Comparison of ENCODE assay signal across 20 cellular contexts in the genomic region with DNA sequence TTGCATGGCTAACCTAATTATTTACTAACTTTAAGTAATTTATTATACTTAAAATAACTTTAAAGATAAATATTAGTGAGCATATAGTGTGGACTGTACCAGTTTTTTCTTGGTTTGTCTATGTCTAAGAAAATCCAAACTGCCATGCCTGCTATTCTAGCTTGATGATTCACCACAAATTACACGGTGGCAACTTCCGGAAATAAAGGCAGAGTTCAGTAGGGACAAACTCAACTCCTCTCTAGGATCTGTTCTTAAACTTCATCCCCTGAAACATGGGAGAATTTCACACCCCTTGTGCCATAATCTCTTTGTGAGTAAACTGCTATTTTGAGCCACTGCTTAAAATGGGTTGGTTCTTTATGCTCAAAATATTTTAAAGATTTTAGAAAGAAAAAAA.
A peak's percentile ranks its signal among the peaks of the same experiment; 100 is the strongest.
DNase-seq lines count a peak whose midpoint lies in the region; ATAC-seq, FAIRE-seq and TF ChIP-seq lines count a peak whose summit lies in the region.
"Had no signal": no experiment of that assay in that cellular context is flagged by ENCODE, and none has a peak within 500 bp of the region (broad histone marks: within the 10 kb centered on the region; RNA-seq: fewer than 3 reads in every experiment).

No MANE protein-coding gene starts in this region.

- H3K4me2 ChIP-seq in endothelial cell of umbilical vein (ENCODE audit: insufficient read depth, low read length) (no peak overlapping the region), mesendoderm (ENCODE audit: low read length) (no peak overlapping the region)
- H3K4me2 ChIP-seq: BLaER1 treated with 17β-estradiol and CSF1 and Interleukin-3, amounts not matched to agents 10 nM and 100 nM had no signal

- 12 to 33% (median 27%) methylated on average over 2 of the region's 2 CpGs for WGBS in psoas muscle, 3 donors
- WGBS in mesendoderm (ENCODE audit: extremely low coverage, insufficient coverage, low lambda C conversion rate): no CpG with 5 or more reads among the region's 2 CpGs

- no peak overlapping the region for H4K5ac ChIP-seq in mesendoderm (ENCODE audit: low read length)

- H3K56ac ChIP-seq in mesendoderm (ENCODE audit: low read length): no peak overlapping the region

- H3K36me3 ChIP-seq in left ventricle myocardium inferior: no peaks in the 10 kb centered on the region
- no peaks in the 10 kb centered on the region for H3K36me3 ChIP-seq in SJCRH30
- no peaks in the 10 kb centered on the region for H3K36me3 ChIP-seq in endothelial cell of umbilical vein (ENCODE audit: control insufficient read depth in 2 of 2, extremely low read depth in 1 of 2, insufficient read depth in 2 of 2, low read length in 2 of 2)
- H3K36me3 ChIP-seq in psoas muscle (ENCODE audit: insufficient read depth in 1 of 2, low read depth in 1 of 2): no peaks in the 10 kb centered on the region
- no peaks in the 10 kb centered on the region for H3K36me3 ChIP-seq in mesendoderm (ENCODE audit: control insufficient read depth, insufficient read depth, low read length)
- H3K36me3 ChIP-seq: BLaER1 treated with 17β-estradiol and CSF1 and Interleukin-3, amounts not matched to agents 10 nM and 100 nM had no signal

- CTCF ChIA-PET in endothelial cell of umbilical vein (lab: Charles Lee): no interaction called here

- H3K27me3 ChIP-seq in left ventricle myocardium inferior (ENCODE audit: low read depth) (no peaks in the 10 kb centered on the region), SJCRH30 (no peaks in the 10 kb centered on the region), endothelial cell of umbilical vein (ENCODE audit: control insufficient read depth in 2 of 2, insufficient read depth in 2 of 2, low read length in 2 of 2) (no peaks in the 10 kb centered on the region), psoas muscle (ENCODE audit: insufficient read depth in 3 of 3, low read length in 2 of 3) (no peaks in the 10 kb centered on the region), mesendoderm (ENCODE audit: insufficient read depth, low read length, poor library complexity) (no peaks in the 10 kb centered on the region)

- no peaks in the 10 kb centered on the region for H3K4me1 ChIP-seq in left ventricle myocardium inferior
- no peaks in the 10 kb centered on the region for H3K4me1 ChIP-seq in SJCRH30
- H3K4me1 ChIP-seq in endothelial cell of umbilical vein (ENCODE audit: control insufficient read depth, extremely low read depth, insufficient read depth, low read length): no peaks in the 10 kb centered on the region
- H3K4me1 ChIP-seq in psoas muscle: peaks cover 14% of the 10 kb centered on the region
- H3K4me1 ChIP-seq in mesendoderm (ENCODE audit: control insufficient read depth, low read depth, low read length): no peaks in the 10 kb centered on the region
- H3K4me1 ChIP-seq: BLaER1 treated with 17β-estradiol and CSF1 and Interleukin-3, amounts not matched to agents 10 nM and 100 nM had no signal

- intact Hi-C loops in Right ventricle myocardium superior (cut with DNase I): no loop called here
- intact Hi-C loops in left ventricle myocardium inferior (cut with micrococcal nuclease): no loop called here
- intact Hi-C loops in endothelial cell of umbilical vein (cut with micrococcal nuclease): no loop called here
- intact Hi-C loops in psoas muscle (cut with DNase I): no loop called here

- no peak overlapping the region for H2BK5ac ChIP-seq in mesendoderm (ENCODE audit: low read length)

- POLR2A ChIA-PET in endothelial cell of umbilical vein (lab: Charles Lee): no interaction called here

- H3K9me3 ChIP-seq in left ventricle myocardium inferior (replicated peaks) (no peaks in the 10 kb centered on the region), SJCRH30 (replicated peaks) (no peaks in the 10 kb centered on the region), endothelial cell of umbilical vein (replicated peaks; ENCODE audit: control insufficient read depth, insufficient read depth, low read length) (no peaks in the 10 kb centered on the region), psoas muscle (no peaks in the 10 kb centered on the region)

- H3K4me3 ChIP-seq in left ventricle myocardium inferior (no peak overlapping the region), SJCRH30 (no peak overlapping the region), endothelial cell of umbilical vein (replicated peaks in 1 of 3; ENCODE audit: insufficient read depth in 1 of 3, low read depth in 1 of 3, low read length in 3 of 3) (no peak overlapping the region), psoas muscle (no peak overlapping the region), mesendoderm (ENCODE audit: low read length) (no peak overlapping the region)
- H3K4me3 ChIP-seq: BLaER1 treated with 17β-estradiol and CSF1 and Interleukin-3, amounts not matched to agents 10 nM and 100 nM had no signal

- dilution Hi-C loops in endothelial cell of umbilical vein (cut with MboI; ENCODE audit: extremely low pct_ligation_motif_present, low sequenced_read_pairs): no loop called here

- peak; percentile 40 for FAIRE-seq in endothelial cell of umbilical vein (lab: Jason Lieb, UNC)
- FAIRE-seq: GM12891, HepG2, RCC 7860 had no signal

- DNase-seq in Right ventricle myocardium superior (no peak), left ventricle myocardium inferior (no peak), SJCRH30 (peak in 1 of 2 experiments; percentile 24), endothelial cell of umbilical vein (ENCODE audit: low read depth, low spot score) (no peak), psoas muscle (no peak), GM13976 (ENCODE audit: low spot score) (no peak), mesendoderm (no peak), NCI-H1105 (lab: John Stamatoyannopoulos, UW) (no peak)
- DNase-seq: CD8-positive, alpha-beta memory T cell; GF-D8; GOT3; HFFc6; KG1; NCI-H1048; NCI-H2081 treated with DMSO at 0.1 percent for 48 hours; NCI-H510A treated with DMSO at 0.1 percent for 48 hours had no signal

- TF ChIP-seq POLR2A in endothelial cell of umbilical vein (IDR thresholded peaks at IDR 0.05; ENCODE audit: low read depth, low read length): no peak

- in situ Hi-C loops in GM13976 (cut with MboI; ENCODE audit: low sequenced_read_pairs, unreplicated experiment): no loop called here

- H4K8ac ChIP-seq in mesendoderm (ENCODE audit: low read depth, low read length): no peak overlapping the region

- no peak overlapping the region for H3K18ac ChIP-seq in mesendoderm (ENCODE audit: low read length)

- H4K20me1 ChIP-seq in endothelial cell of umbilical vein (replicated peaks; ENCODE audit: control insufficient read depth, extremely low read depth, insufficient read depth, low read length): no peaks in the 10 kb centered on the region
- H4K20me1 ChIP-seq: BLaER1 treated with 17β-estradiol and CSF1 and Interleukin-3, amounts not matched to agents 10 nM and 100 nM had no signal

- no peaks in the 10 kb centered on the region for H3K9me1 ChIP-seq in endothelial cell of umbilical vein (replicated peaks; ENCODE audit: control insufficient read depth, extremely low read depth, insufficient read depth, low read length)

- H2BK120ac ChIP-seq in mesendoderm (ENCODE audit: low read depth, low read length): no peak overlapping the region

- H3K9ac ChIP-seq in endothelial cell of umbilical vein (replicated peaks; ENCODE audit: extremely low read depth, insufficient read depth, low read length) (no peak overlapping the region), mesendoderm (ENCODE audit: low read length) (no peak overlapping the region)
- H3K9ac ChIP-seq: BLaER1 treated with 17β-estradiol and CSF1 and Interleukin-3, amounts not matched to agents 10 nM and 100 nM had no signal

- no TSS peak for BruUV-seq in endothelial cell of umbilical vein (replicated peaks; lab: Mats Ljungman, UMichigan)

- H2AFZ ChIP-seq in endothelial cell of umbilical vein (ENCODE audit: low read depth, low read length): no peak overlapping the region

- H2AK5ac ChIP-seq in mesendoderm (ENCODE audit: low read length): no peak overlapping the region

- no peaks in the 10 kb centered on the region for H3K79me1 ChIP-seq in mesendoderm (ENCODE audit: low read length)

- TF ChIP-seq CTCF in left ventricle myocardium inferior (IDR thresholded peaks at IDR 0.05; ENCODE audit: borderline replicate concordance): no peak
- TF ChIP-seq CTCF in endothelial cell of umbilical vein (IDR thresholded peaks at IDR 0.05; ENCODE audit: extremely low read depth in 1 of 2, insufficient read depth in 1 of 2, low read depth in 1 of 2, low read length in 2 of 2): no peak
- TF ChIP-seq CTCF in psoas muscle (IDR thresholded peaks at IDR 0.05): no peak
- no peak for TF ChIP-seq CTCF in GM13976 (IDR thresholded peaks at IDR 0.05; ENCODE audit: borderline replicate concordance, control extremely low read depth, extremely low read depth, insufficient read depth, missing control alignments)

- H3K27ac ChIP-seq in left ventricle myocardium inferior (replicated peaks): no peak overlapping the region
- H3K27ac ChIP-seq in SJCRH30: peak overlapping the region; percentile 52
- no peak overlapping the region for H3K27ac ChIP-seq in endothelial cell of umbilical vein (ENCODE audit: insufficient read depth, low read depth, low read length)
- no peak overlapping the region for H3K27ac ChIP-seq in psoas muscle
- no peak overlapping the region for H3K27ac ChIP-seq in mesendoderm (ENCODE audit: low read depth, low read length)
- H3K27ac ChIP-seq: BLaER1 treated with 17β-estradiol and CSF1 and Interleukin-3, amounts not matched to agents 10 nM and 100 nM had no signal

- H3K79me2 ChIP-seq in endothelial cell of umbilical vein (ENCODE audit: control insufficient read depth, insufficient read depth, low read length) (no peaks in the 10 kb centered on the region), mesendoderm (ENCODE audit: control insufficient read depth, insufficient read depth, low read length) (no peaks in the 10 kb centered on the region)

- ATAC-seq in Right ventricle myocardium superior (ENCODE audit: poor library complexity): peak; percentile 34
- ATAC-seq in psoas muscle: peak; percentile 51 to 98 (median 84)
- ATAC-seq: HepG2 had no signal

- no peak overlapping the region for H2BK15ac ChIP-seq in mesendoderm (replicated peaks; ENCODE audit: low read depth)

- no peak overlapping the region for H3K4ac ChIP-seq in mesendoderm (ENCODE audit: low read depth, low read length)

- no peak overlapping the region for H3K23ac ChIP-seq in mesendoderm (ENCODE audit: low read length)

TF ChIP-seq in endothelial cell of umbilical vein, 7 proteins besides CTCF, POLR2A, EP300 and RAD21 (continues in another document):
- TF ChIP-seq GATA2 (IDR thresholded peaks at IDR 0.05; ENCODE audit: insufficient read depth, insufficient read length, low read depth, low read length): no peak
- peak; percentile 6 for TF ChIP-seq FOS (IDR thresholded peaks at IDR 0.05; ENCODE audit: borderline replicate concordance, insufficient read depth, low read length)
- TF ChIP-seq JUN (IDR thresholded peaks at IDR 0.05; ENCODE audit: borderline replicate concordance, insufficient read depth, insufficient read length, low read depth): no peak
- no peak for TF ChIP-seq POLR2AphosphoS5 (IDR thresholded peaks at IDR 0.05; ENCODE audit: insufficient read depth, low read depth, low read length)
- TF ChIP-seq, protein P1, sequence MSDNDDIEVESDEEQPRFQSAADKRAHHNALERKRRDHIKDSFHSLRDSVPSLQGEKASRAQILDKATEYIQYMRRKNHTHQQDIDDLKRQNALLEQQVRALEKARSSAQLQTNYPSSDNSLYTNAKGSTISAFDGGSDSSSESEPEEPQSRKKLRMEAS (IDR thresholded peaks at IDR 0.05; ENCODE audit: insufficient read depth, insufficient read length): no peak
- TF ChIP-seq EZH2 (IDR thresholded peaks at IDR 0.05; ENCODE audit: borderline replicate concordance, low read depth, low read length, severe bottlenecking): no peak
